In the genomic region with DNA sequence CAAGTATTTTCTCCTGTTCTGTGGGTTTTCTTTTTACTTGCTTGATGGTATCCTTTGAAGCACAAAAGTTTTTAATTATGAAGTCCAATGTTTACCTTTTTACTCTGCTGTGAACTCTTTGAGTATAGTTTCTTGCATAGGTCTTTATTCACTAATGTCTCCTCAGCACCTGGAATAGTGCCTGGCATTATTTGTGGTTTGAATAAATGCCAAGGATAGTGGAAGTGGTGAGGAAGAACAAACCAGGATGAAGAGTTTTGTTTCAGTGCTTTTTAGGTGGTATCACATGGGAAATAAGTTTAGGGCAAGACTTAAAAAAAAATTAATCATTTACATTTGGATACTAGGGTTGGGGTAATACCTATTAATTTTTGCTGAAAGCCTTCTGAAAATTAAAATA, we compare ENCODE assay signal across 13 cellular contexts. TPM values are rescaled to one million over a fixed set of nuclear protein-coding genes. Genes with fewer than 3 reads are reported as not detected.
DNase-seq lines count a peak whose midpoint lies in the region; ATAC-seq and TF ChIP-seq lines count a peak whose summit lies in the region.
"Had no signal": no experiment of that assay in that cellular context is flagged by ENCODE, and none has a peak within 500 bp of the region (broad histone marks: within the 10 kb centered on the region; RNA-seq: fewer than 3 reads in every experiment).

No MANE protein-coding gene starts in this region.

- H3K9me3 ChIP-seq in breast epithelium (no peaks in the 10 kb centered on the region), PC-3 (ENCODE audit: low read length) (no peaks in the 10 kb centered on the region)
- H3K9me3 ChIP-seq: A549, BE2C had no signal

- TF ChIP-seq CTCF in MCF 10A (IDR thresholded peaks at IDR 0.05; ENCODE audit: unreplicated experiment) (no peak), breast epithelium (IDR thresholded peaks at IDR 0.05) (no peak), PC-3 (conservative IDR thresholded peaks at IDR 0.05; ENCODE audit: low read depth, low read length) (no peak)

- no peak overlapping the region for H3K4me3 ChIP-seq in breast epithelium
- H3K4me3 ChIP-seq in PC-3 (ENCODE audit: low read length) = no peak overlapping the region
- H3K4me3 ChIP-seq: A549 had no signal

- H3K4me3 Mint-ChIP-seq in MCF 10A (ENCODE audit: unreplicated experiment) = no peak overlapping the region
- H3K4me3 Mint-ChIP-seq: CD4-positive, alpha-beta memory T cell had no signal

- peak; percentile 29; the same call in 1 of the 2 replicates for ATAC-seq in PC-3
- no peak for ATAC-seq in HG03520 (IDR thresholded peaks at IDR 0.05; ENCODE audit: unreplicated experiment)
- no peak for ATAC-seq in GM21367 (IDR thresholded peaks at IDR 0.05; ENCODE audit: unreplicated experiment)
- ATAC-seq: A549 had no signal

- no peak overlapping the region for H3K4me2 ChIP-seq in PC-3 (ENCODE audit: low read length)
- H3K4me2 ChIP-seq: A549 had no signal

- H3K4me1 ChIP-seq in breast epithelium (no peaks in the 10 kb centered on the region), PC-3 (ENCODE audit: insufficient read depth, low read length) (peaks cover 14% of the 10 kb centered on the region)
- H3K4me1 ChIP-seq: A549, BE2C had no signal

- H3K36me3 ChIP-seq in breast epithelium = no peaks in the 10 kb centered on the region
- 0 out of 2 replicates have a peak, but pooled peaks cover 2% of the 10 kb centered on the region for H3K36me3 ChIP-seq in PC-3 (ENCODE audit: low read depth, low read length)
- H3K36me3 ChIP-seq: BE2C had no signal

- intact Hi-C loops in MCF 10A (cut with micrococcal nuclease) = no loop called here
- intact Hi-C loops in breast epithelium (cut with DNase I; ENCODE audit: low total_unique reads) = loop anchor here (10.0 kb wide), 1 partner anchor 107 kb away; no protein-coding TSS in a partner anchor
- intact Hi-C loops in PC-3 (cut with micrococcal nuclease) = no loop called here

- no peaks in the 10 kb centered on the region for H3K36me3 Mint-ChIP-seq in MCF 10A (ENCODE audit: insufficient read depth, unreplicated experiment)

- no peaks in the 10 kb centered on the region for H3K79me2 ChIP-seq in PC-3 (ENCODE audit: low read length)

- H3K27me3 Mint-ChIP-seq in MCF 10A (ENCODE audit: insufficient read depth, unreplicated experiment) = no peaks in the 10 kb centered on the region
- H3K27me3 Mint-ChIP-seq: CD4-positive, alpha-beta memory T cell had no signal

- POLR2A ChIA-PET in MCF 10A (lab: Yijun Ruan, JAX) = no interaction called here
- POLR2A ChIA-PET in PC-3 (lab: Charles Lee; ENCODE audit: unreplicated experiment) = no interaction called here

- no peak overlapping the region for H3K27ac Mint-ChIP-seq in MCF 10A (ENCODE audit: low read depth, unreplicated experiment)
- H3K27ac Mint-ChIP-seq: CD4-positive, alpha-beta memory T cell had no signal

- peaks cover 5% of the 10 kb centered on the region for H3K4me1 Mint-ChIP-seq in MCF 10A (ENCODE audit: insufficient read depth, unreplicated experiment)

- no peak for TF ChIP-seq POLR2A in breast epithelium (IDR thresholded peaks at IDR 0.05)

- H3K27me3 ChIP-seq in breast epithelium (no peaks in the 10 kb centered on the region), PC-3 (ENCODE audit: low read length) (no peaks in the 10 kb centered on the region)
- H3K27me3 ChIP-seq: BE2C had no signal

- no peak overlapping the region for H3K9ac ChIP-seq in PC-3 (ENCODE audit: low read length)

- H3K27ac ChIP-seq in breast epithelium (no peak overlapping the region), PC-3 (ENCODE audit: low read length) (no peak overlapping the region)
- H3K27ac ChIP-seq: A549 had no signal

- no peaks in the 10 kb centered on the region for H3K9me2 ChIP-seq in PC-3 (replicated peaks; ENCODE audit: low read length)

- DNase-seq in MCF 10A (ENCODE audit: unreplicated experiment) (peak; percentile 36), breast epithelium (ENCODE audit: low spot score in 2 of 2) (no peak), PC-3 (peak; percentile 77), glomerular visceral epithelial cell (ENCODE audit: extremely low spot score) (peak; percentile 20), DMS53 treated with DMSO at 0.1 percent for 48 hours (lab: John Stamatoyannopoulos, UW; ENCODE audit: unreplicated experiment) (no peak)
- DNase-seq: BE2C; CD4-positive, alpha-beta memory T cell; GF-D8; HCEC 1CT; IMR-90 had no signal

- H4K20me1 ChIP-seq in PC-3 (ENCODE audit: low read length) = no peaks in the 10 kb centered on the region

- H3F3A ChIP-seq in PC-3 (ENCODE audit: low read length, unreplicated experiment) = no peaks in the 10 kb centered on the region

- H3K9me3 Mint-ChIP-seq in MCF 10A (ENCODE audit: unreplicated experiment) = no peaks in the 10 kb centered on the region
- H3K9me3 Mint-ChIP-seq: CD4-positive, alpha-beta memory T cell had no signal

- no peak overlapping the region for H2AFZ ChIP-seq in PC-3 (ENCODE audit: low read length)

- BruUV-seq in MCF 10A (replicated peaks; lab: Mats Ljungman, UMichigan) (no TSS peak), PC-3 (replicated peaks; lab: Mats Ljungman, UMichigan) (no TSS peak)

- CTCF ChIA-PET in MCF 10A (lab: Yijun Ruan, JAX) (interaction anchor here (1.0 to 2.9 kb wide), 2 partner anchors 12 kb away, joined by 3 to 9 read pairs; no protein-coding TSS in a partner anchor), PC-3 (lab: Charles Lee) (no interaction called here)

RNA-seq across cellular contexts. Expression of gene GPD1L, which starts 25.7 kb away (rescaled TPM):
- total RNA-seq in MCF 10A (2022) = 8.5 and 9.7 TPM in 2 replicates
- total RNA-seq in breast epithelium = 10 to 100 TPM; 56.3 to 66.6 (median 58.3) TPM
- 33.7 and 42.8 TPM in 2 replicates for total RNA-seq in PC-3 (2014; rRNA removed)

Comparison
In these comparisons a context has a peak if more than half of its experiments do, and no peak if none do; other contexts are left out.
1. DNase-seq: peak in MCF 10A (single experiment), PC-3 (single experiment) and glomerular visceral epithelial cell (single experiment); none in breast epithelium (0 of 2) and DMS53 treated with DMSO at 0.1 percent for 48 hours (single experiment).